In the genomic region with DNA sequence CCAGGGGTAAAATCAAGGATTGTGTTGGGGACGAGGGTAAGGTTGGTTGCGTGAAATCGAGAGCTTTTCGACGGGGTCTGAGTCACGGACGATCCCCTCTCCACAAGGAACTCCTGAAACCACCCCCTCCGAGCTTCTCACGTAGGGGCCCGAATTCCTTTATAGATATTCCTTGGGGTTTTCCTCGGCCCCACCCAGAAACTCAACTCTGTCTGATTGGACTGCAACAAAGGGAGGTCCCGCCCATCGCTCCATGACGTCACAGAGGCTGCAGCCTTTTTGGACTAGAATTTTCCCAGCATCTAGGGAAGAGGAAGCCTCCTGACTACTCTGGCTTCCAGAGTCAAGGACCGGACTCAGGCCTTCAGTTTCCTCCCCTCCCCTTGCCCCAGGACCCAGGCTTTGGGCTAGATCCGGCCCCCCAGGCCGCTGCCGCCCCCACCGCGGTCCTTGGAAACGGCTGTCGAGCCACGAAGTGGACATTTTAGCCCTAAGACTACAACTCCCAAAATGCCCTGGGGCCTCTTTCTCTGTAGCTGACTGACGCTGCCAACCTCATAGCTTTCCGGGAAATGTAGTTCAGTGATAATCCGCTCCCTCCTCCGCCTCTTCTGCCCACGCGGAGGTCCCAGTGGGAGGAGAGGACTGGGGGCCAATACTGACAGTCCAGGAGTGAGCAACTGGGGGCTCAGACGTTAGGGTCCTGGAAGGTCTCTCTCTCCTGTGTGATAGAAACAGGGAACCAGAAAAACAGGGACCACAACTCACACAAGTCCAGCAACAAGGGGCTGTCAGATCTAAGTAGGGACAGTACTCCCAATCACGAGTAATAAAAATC, we compare ENCODE assay signal across 1 cellular context.
A peak's percentile ranks its signal among the peaks of the same experiment; 100 is the strongest.
TF ChIP-seq lines count a peak whose summit lies in the region.

Gene IZUMO1 (minus strand): TSS at position 172 of the 838 bp plus-strand sequence. CDS start 1,050 bp downstream, outside the sequence.

TF ChIP-seq in SK-N-SH, 30 proteins besides CTCF, POLR2A, EP300 and RAD21 (continued from another document):
- TF ChIP-seq, protein P1, sequence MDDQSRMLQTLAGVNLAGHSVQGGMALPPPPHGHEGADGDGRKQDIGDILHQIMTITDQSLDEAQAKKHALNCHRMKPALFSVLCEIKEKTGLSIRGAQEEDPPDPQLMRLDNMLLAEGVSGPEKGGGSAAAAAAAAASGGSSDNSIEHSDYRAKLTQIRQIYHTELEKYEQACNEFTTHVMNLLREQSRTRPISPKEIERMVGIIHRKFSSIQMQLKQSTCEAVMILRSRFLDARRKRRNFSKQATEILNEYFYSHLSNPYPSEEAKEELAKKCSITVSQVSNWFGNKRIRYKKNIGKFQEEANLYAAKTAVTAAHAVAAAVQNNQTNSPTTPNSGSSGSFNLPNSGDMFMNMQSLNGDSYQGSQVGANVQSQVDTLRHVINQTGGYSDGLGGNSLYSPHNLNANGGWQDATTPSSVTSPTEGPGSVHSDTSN (IDR thresholded peaks at IDR 0.05) = no peak
- TF ChIP-seq MXI1 (IDR thresholded peaks at IDR 0.05; ENCODE audit: low read depth, low read length) (peak; percentile 26; the same call in 1 of the 2 replicates), CHD2 (IDR thresholded peaks at IDR 0.05; ENCODE audit: low read length, partially characterized antibody) (peak; percentile 75), POLR2AphosphoS5 (IDR thresholded peaks at IDR 0.05; ENCODE audit: low read depth, low read length) (no peak), FOXM1 (IDR thresholded peaks at IDR 0.05; ENCODE audit: low read depth) (no peak), RCOR1 (IDR thresholded peaks at IDR 0.05; ENCODE audit: low read length) (no peak), ELF1 (IDR thresholded peaks at IDR 0.05) (no peak), IRF3 (IDR thresholded peaks at IDR 0.05; ENCODE audit: low read depth, low read length) (no peak), YY1 (IDR thresholded peaks at IDR 0.05; ENCODE audit: low read depth) (peak; percentile 38; the same call in 1 of the 2 replicates), ZBTB33 (IDR thresholded peaks at IDR 0.05; ENCODE audit: borderline replicate concordance, low read depth) (no peak), SIN3A (IDR thresholded peaks at IDR 0.05; ENCODE audit: borderline replicate concordance, low read depth, low read length) (no peak), NFIC (IDR thresholded peaks at IDR 0.05; ENCODE audit: borderline replicate concordance) (no peak), JUND (IDR thresholded peaks at IDR 0.05) (no peak), SMC3 (IDR thresholded peaks at IDR 0.05; ENCODE audit: low read depth, low read length) (no peak), MEF2A (IDR thresholded peaks at IDR 0.05; ENCODE audit: borderline replicate concordance, low read depth) (no peak), RXRA (IDR thresholded peaks at IDR 0.05; ENCODE audit: borderline replicate concordance, low read depth) (no peak)
